ENCODE assay signal across 10 cellular contexts in genomic region chr2:96788393-96789244, GRCh38. TPM values are rescaled to one million over a fixed set of nuclear protein-coding genes. Genes with fewer than 3 reads are reported as not detected.
DNase-seq lines count a peak whose midpoint lies in the region; ATAC-seq and TF ChIP-seq lines count a peak whose summit lies in the region.
"Had no signal": no experiment of that assay in that cellular context is flagged by ENCODE, and none has a peak within 500 bp of the region (broad histone marks: within the 10 kb centered on the region; RNA-seq: fewer than 3 reads in every experiment).

No MANE protein-coding gene starts in this region.

- no peak overlapping the region for H3K4me3 Mint-ChIP-seq in stimulated activated naive CD8-positive, alpha-beta T cell treated with anti-CD3 and anti-CD28 coated beads, Interleukin-15, amount 100 ng/mL, for 72 hours
- H3K4me3 Mint-ChIP-seq: activated T-cell treated with anti-CD3 and anti-CD28 coated beads, Interleukin-2, amount 50 U/mL, for 24 hours had no signal

- no peaks in the 10 kb centered on the region for H3K27me3 Mint-ChIP-seq in stimulated activated naive CD8-positive, alpha-beta T cell treated with anti-CD3 and anti-CD28 coated beads, Interleukin-15, amount 100 ng/mL, for 72 hours
- H3K27me3 Mint-ChIP-seq: activated T-cell treated with anti-CD3 and anti-CD28 coated beads, Interleukin-2, amount 50 U/mL, for 24 hours had no signal

- H3K4me1 ChIP-seq in adipocyte (ENCODE audit: control insufficient read depth, insufficient read depth, low read length) (peaks cover 16% of the 10 kb centered on the region), heart left ventricle (peaks cover 0 to 45% (median 21%) of the 10 kb centered on the region in 12 donors)

- intact Hi-C loops in heart left ventricle (cut with DNase I) (no loop called here), sciatic nerve (cut with DNase I) (no loop called here)

- no peak overlapping the region for H3K27ac Mint-ChIP-seq in stimulated activated naive CD8-positive, alpha-beta T cell treated with anti-CD3 and anti-CD28 coated beads, Interleukin-15, amount 100 ng/mL, for 72 hours
- H3K27ac Mint-ChIP-seq: activated T-cell treated with anti-CD3 and anti-CD28 coated beads, Interleukin-2, amount 50 U/mL, for 24 hours had no signal

- H3K36me3 ChIP-seq in H7 (replicated peaks; ENCODE audit: control insufficient read depth, insufficient read depth, low read length) (no peaks in the 10 kb centered on the region), adipocyte (ENCODE audit: control insufficient read depth, insufficient read depth, low read length, severe bottlenecking) (no peaks in the 10 kb centered on the region), heart left ventricle (no peaks in the 10 kb centered on the region)

- peak in 1 of 2 donors; percentile 55 for TF ChIP-seq POLR2A in heart left ventricle (IDR thresholded peaks at IDR 0.05)

- H3K4me1 Mint-ChIP-seq in stimulated activated naive CD8-positive, alpha-beta T cell treated with anti-CD3 and anti-CD28 coated beads, Interleukin-15, amount 100 ng/mL, for 72 hours: no peaks in the 10 kb centered on the region

- no peak overlapping the region for H3K4me3 ChIP-seq in H7 (ENCODE audit: insufficient read depth, low read depth, low read length)
- no peak overlapping the region for H3K4me3 ChIP-seq in adipocyte (ENCODE audit: low read length)
- peak overlapping the region in 11 of 12 donors; percentile 3 to 52 (median 43) for H3K4me3 ChIP-seq in heart left ventricle

- H3K9ac ChIP-seq in adipocyte (ENCODE audit: low read length): no peak overlapping the region

- no peaks in the 10 kb centered on the region for H3K9me3 ChIP-seq in adipocyte (ENCODE audit: control insufficient read depth, low read length)
- H3K9me3 ChIP-seq in heart left ventricle: no peaks in the 10 kb centered on the region

- H3K27me3 ChIP-seq in H7 (ENCODE audit: control insufficient read depth, insufficient read depth, low read length) (no peaks in the 10 kb centered on the region), adipocyte (replicated peaks; ENCODE audit: control insufficient read depth, insufficient read depth, low read length) (no peaks in the 10 kb centered on the region), heart left ventricle (no peaks in the 10 kb centered on the region)

- DNase-seq in H7 (peak; percentile 36), adipocyte (ENCODE audit: low read depth) (peak; percentile 17), heart left ventricle (peak; percentile 68 to 85 (median 76)), sciatic nerve (ENCODE audit: low spot score) (no peak), NCI-H1105 treated with DMSO at 0.1 percent for 48 hours (lab: John Stamatoyannopoulos, UW) (no peak), amniotic stem cell (lab: John Stamatoyannopoulos, UW) (no peak), GM19240 (ENCODE audit: insufficient read length, low spot score) (no peak)
- no peak for DNase-seq in stimulated activated naive CD8-positive, alpha-beta T cell treated with anti-CD3 and anti-CD28 coated beads, Interleukin-15, amount 100 ng/mL, for 72 hours
- DNase-seq: activated T-cell treated with anti-CD3 and anti-CD28 coated beads, Interleukin-2, amount 50 U/mL, for 24 hours had no signal

- ATAC-seq in heart left ventricle (peak; percentile 87 to 92 (median 88)), sciatic nerve (peak; percentile 70)
- ATAC-seq in stimulated activated naive CD8-positive, alpha-beta T cell treated with anti-CD3 and anti-CD28 coated beads, Interleukin-15, amount 100 ng/mL, for 72 hours: no peak

- H3K9me3 Mint-ChIP-seq in stimulated activated naive CD8-positive, alpha-beta T cell treated with anti-CD3 and anti-CD28 coated beads, Interleukin-15, amount 100 ng/mL, for 72 hours: no peaks in the 10 kb centered on the region
- H3K9me3 Mint-ChIP-seq: activated T-cell treated with anti-CD3 and anti-CD28 coated beads, Interleukin-2, amount 50 U/mL, for 24 hours had no signal

- TF ChIP-seq CTCF in heart left ventricle (IDR thresholded peaks at IDR 0.05): no peak

- 46 to 63% (median 48%) methylated on average over 15 to 17 of the region's 17 CpGs for WGBS in heart left ventricle, 4 donors

- peak overlapping the region; percentile 70 to 96 (median 86) for H3K27ac ChIP-seq in heart left ventricle
- H3K27ac ChIP-seq: HL-60 had no signal

RNA-seq across cellular contexts. Expression of gene CNNM3, which starts 27.4 kb away (rescaled TPM):
- 13.8 and 19.3 TPM in 2 replicates for total RNA-seq in H7 (2014; rRNA removed; shearing (Covaris generic))
- total RNA-seq in heart left ventricle (10 to 100 TPM in 6 of 9 donors, 1 to 10 TPM in 3; 6.6 to 17.7 (median 10.6) TPM), sciatic nerve (26.4 TPM)
- polyA plus RNA-seq in heart left ventricle: 1 to 10 TPM; 5.1 to 7.1 TPM

RNA-seq across cellular contexts. Expression of gene CNNM4, which starts 27.9 kb away (rescaled TPM):
- 10.8 and 15.8 TPM in 2 replicates for total RNA-seq in H7 (2014; rRNA removed; shearing (Covaris generic))
- total RNA-seq in heart left ventricle (10 to 100 TPM; 13.1 to 47.7 (median 28.7) TPM), sciatic nerve (13.9 TPM)
- polyA plus RNA-seq in heart left ventricle: 10 to 100 TPM; 11.3 to 12.7 TPM

RNA-seq across cellular contexts. Expression of gene LMAN2L, which starts 48.8 kb away (rescaled TPM):
- total RNA-seq in H7 (2014; rRNA removed; shearing (Covaris generic)): 20.8 and 22.5 TPM in 2 replicates
- total RNA-seq in heart left ventricle (10 to 100 TPM; 15.1 to 27.8 (median 20.5) TPM), sciatic nerve (19.3 TPM)
- 10 to 100 TPM; 11.3 to 38.5 TPM for polyA plus RNA-seq in heart left ventricle

RNA-seq across cellular contexts. Expression of gene ANKRD23, which starts 55.2 kb away (rescaled TPM):
- 2.5 and 4.4 TPM in 2 replicates for total RNA-seq in H7 (2014; rRNA removed; shearing (Covaris generic))
- total RNA-seq in heart left ventricle: 10 to 100 TPM in 2 of 9 donors, 1 to 10 TPM in 7; 2.3 to 23.6 (median 7.9) TPM
- polyA plus RNA-seq in heart left ventricle: 10 to 100 TPM in 1 of 2 donors, under 1 TPM in 1; 0.96 to 26.7 TPM
- 8.3 TPM for total RNA-seq in sciatic nerve

Comparison
In these comparisons a context has a peak if more than half of its experiments do, and no peak if none do; other contexts are left out.
1. DNase-seq: peak in H7 (single experiment), adipocyte (single experiment) and heart left ventricle (5 of 5); none in sciatic nerve (single experiment), NCI-H1105 treated with DMSO at 0.1 percent for 48 hours (single experiment), amniotic stem cell (single experiment), stimulated activated naive CD8-positive, alpha-beta T cell treated with anti-CD3 and anti-CD28 coated beads, Interleukin-15, amount 100 ng/mL, for 72 hours (0 of 2) and GM19240 (single experiment).
2. H3K4me3 ChIP-seq: peak in heart left ventricle (11 of 12); none in H7 (single experiment) and adipocyte (single experiment).